In genomic region chr21:41827951-41828883, GRCh38 we compare ENCODE assay signal across 20 cellular contexts. TPM values are rescaled to one million over a fixed set of nuclear protein-coding genes. Genes with fewer than 3 reads are reported as not detected.
DNase-seq lines count a peak whose midpoint lies in the region; ATAC-seq and TF ChIP-seq lines count a peak whose summit lies in the region.
"Had no signal": no experiment of that assay in that cellular context is flagged by ENCODE, and none has a peak within 500 bp of the region (broad histone marks: within the 10 kb centered on the region; RNA-seq: fewer than 3 reads in every experiment).

No MANE protein-coding gene starts in this region.

- intact Hi-C loops in activated CD4-positive, alpha-beta T cell treated with anti-CD3 and anti-CD28 coated beads for 36 hours (cut with DNase I, micrococcal nuclease), result no loop called here
- intact Hi-C loops in activated CD8-positive, alpha-beta T cell treated with anti-CD3 and anti-CD28 coated beads for 36 hours (cut with micrococcal nuclease), result no loop called here
- intact Hi-C loops in lower leg skin (cut with DNase I; ENCODE audit: low total_unique reads), result no loop called here

- DNase-seq in activated CD4-positive, alpha-beta T cell treated with anti-CD3 and anti-CD28 coated beads for 36 hours, result no peak
- DNase-seq in activated CD4-positive, alpha-beta T cell treated with anti-CD3 and anti-CD28 coated beads for 4 hours, result no peak
- peak; percentile 33 for DNase-seq in NAMALWA (ENCODE audit: low spot score)
- DNase-seq in activated CD8-positive, alpha-beta T cell treated with anti-CD3 and anti-CD28 coated beads for 36 hours, result peak; percentile 21
- no peak for DNase-seq in stimulated activated effector memory CD8-positive, alpha-beta T cell treated with anti-CD3 and anti-CD28 coated beads, Interleukin-12 subunit alpha, Interleukin-12 subunit beta, amount 100 ng/mL, for 72 hours (ENCODE audit: low spot score in 2 of 2)
- no peak for DNase-seq in lower leg skin (ENCODE audit: low spot score in 2 of 2)
- DNase-seq in SHP77 (lab: John Stamatoyannopoulos, UW), result no peak
- DNase-seq in SW 1271 (lab: John Stamatoyannopoulos, UW), result no peak
- DNase-seq: dermis blood vessel endothelial cell; foreskin fibroblast; islet precursor cell; mammary epithelial cell; naive B cell; pancreas; PC-3; stimulated activated naive CD4-positive, alpha-beta T cell; T1000 had no signal

- no peaks in the 10 kb centered on the region for H3K9me3 Mint-ChIP-seq in activated CD4-positive, alpha-beta T cell treated with anti-CD3 and anti-CD28 coated beads for 36 hours (ENCODE audit: low read depth)
- H3K9me3 Mint-ChIP-seq in activated CD8-positive, alpha-beta T cell treated with anti-CD3 and anti-CD28 coated beads for 36 hours, result no peaks in the 10 kb centered on the region
- no peaks in the 10 kb centered on the region for H3K9me3 Mint-ChIP-seq in stimulated activated effector memory CD8-positive, alpha-beta T cell treated with anti-CD3 and anti-CD28 coated beads, Interleukin-12 subunit alpha, Interleukin-12 subunit beta, amount 100 ng/mL, for 72 hours
- H3K9me3 Mint-ChIP-seq: activated T-helper 17 cell treated with anti-CD3 and anti-CD28 coated beads, Interleukin-2, amount 50 U/mL, for 72 hours; naive B cell had no signal

- H3K27me3 Mint-ChIP-seq in activated CD4-positive, alpha-beta T cell treated with anti-CD3 and anti-CD28 coated beads for 36 hours, result no peaks in the 10 kb centered on the region
- no peaks in the 10 kb centered on the region for H3K27me3 Mint-ChIP-seq in activated CD8-positive, alpha-beta T cell treated with anti-CD3 and anti-CD28 coated beads for 36 hours
- H3K27me3 Mint-ChIP-seq: activated T-helper 17 cell treated with anti-CD3 and anti-CD28 coated beads, Interleukin-2, amount 50 U/mL, for 72 hours; naive B cell had no signal

- CTCF ChIA-PET in activated CD4-positive, alpha-beta T cell treated with anti-CD3 and anti-CD28 coated beads for 36 hours (lab: Charles Lee), result interaction anchor here (0.7 kb wide), 1 partner anchor 234 kb away, joined by 3 read pairs; no protein-coding TSS in a partner anchor
- CTCF ChIA-PET in activated CD8-positive, alpha-beta T cell treated with anti-CD3 and anti-CD28 coated beads for 36 hours (lab: Charles Lee), result interaction anchor here (1.3 kb wide), 1 partner anchor 11 kb away, joined by 4 read pairs; no protein-coding TSS in a partner anchor

- TF ChIP-seq CTCF in activated CD8-positive, alpha-beta T cell treated with anti-CD3 and anti-CD28 coated beads for 36 hours (IDR thresholded peaks at IDR 0.05), result no peak
- TF ChIP-seq CTCF in lower leg skin (IDR thresholded peaks at IDR 0.05), result no peak

- WGBS in lower leg skin, 2 donors, result 87% methylated on average over 41 to 42 of the region's 42 CpGs

- no peak overlapping the region for H3K4me3 ChIP-seq in lower leg skin (ENCODE audit: low read depth, poor library complexity, severe bottlenecking)
- H3K4me3 ChIP-seq: pancreas, SK-N-MC had no signal

- H3K4me3 Mint-ChIP-seq in activated CD4-positive, alpha-beta T cell treated with anti-CD3 and anti-CD28 coated beads for 36 hours, result no peak overlapping the region
- no peak overlapping the region for H3K4me3 Mint-ChIP-seq in activated CD8-positive, alpha-beta T cell treated with anti-CD3 and anti-CD28 coated beads for 36 hours
- no peak overlapping the region for H3K4me3 Mint-ChIP-seq in stimulated activated effector memory CD8-positive, alpha-beta T cell treated with anti-CD3 and anti-CD28 coated beads, Interleukin-12 subunit alpha, Interleukin-12 subunit beta, amount 100 ng/mL, for 72 hours
- H3K4me3 Mint-ChIP-seq: activated T-helper 17 cell treated with anti-CD3 and anti-CD28 coated beads, Interleukin-2, amount 50 U/mL, for 72 hours; naive B cell had no signal

- ATAC-seq in activated CD4-positive, alpha-beta T cell treated with anti-CD3 and anti-CD28 coated beads for 36 hours, result peak; percentile 16
- ATAC-seq in activated CD8-positive, alpha-beta T cell treated with anti-CD3 and anti-CD28 coated beads for 36 hours, result peak; percentile 37
- ATAC-seq in stimulated activated effector memory CD8-positive, alpha-beta T cell treated with anti-CD3 and anti-CD28 coated beads, Interleukin-12 subunit alpha, Interleukin-12 subunit beta, amount 100 ng/mL, for 72 hours, result peak; percentile 42
- ATAC-seq: activated CD4-positive, CD25-positive, alpha-beta regulatory T cell treated with anti-CD3 and anti-CD28 coated beads, Interleukin-2, amount 50 U/mL, for 24 hours; activated T-helper 17 cell treated with anti-CD3 and anti-CD28 coated beads, Interleukin-2, amount 50 U/mL, for 72 hours; pancreas; PC-3 had no signal

- H3K27ac Mint-ChIP-seq in activated CD4-positive, alpha-beta T cell treated with anti-CD3 and anti-CD28 coated beads for 36 hours, result no peak overlapping the region
- no peak overlapping the region for H3K27ac Mint-ChIP-seq in activated CD8-positive, alpha-beta T cell treated with anti-CD3 and anti-CD28 coated beads for 36 hours
- H3K27ac Mint-ChIP-seq in stimulated activated effector memory CD8-positive, alpha-beta T cell treated with anti-CD3 and anti-CD28 coated beads, Interleukin-12 subunit alpha, Interleukin-12 subunit beta, amount 100 ng/mL, for 72 hours, result no peak overlapping the region
- H3K27ac Mint-ChIP-seq: activated T-helper 17 cell treated with anti-CD3 and anti-CD28 coated beads, Interleukin-2, amount 50 U/mL, for 72 hours; naive B cell had no signal

- no peak for TF ChIP-seq POLR2A in lower leg skin (IDR thresholded peaks at IDR 0.05)

- POLR2A ChIA-PET in activated CD4-positive, alpha-beta T cell treated with anti-CD3 and anti-CD28 coated beads for 36 hours (lab: Charles Lee), result no interaction called here
- POLR2A ChIA-PET in activated CD8-positive, alpha-beta T cell treated with anti-CD3 and anti-CD28 coated beads for 36 hours (lab: Charles Lee), result no interaction called here

- H3K36me3 Mint-ChIP-seq in activated CD4-positive, alpha-beta T cell treated with anti-CD3 and anti-CD28 coated beads for 36 hours (ENCODE audit: low read depth), result peaks cover 5% of the 10 kb centered on the region
- H3K36me3 Mint-ChIP-seq in activated CD8-positive, alpha-beta T cell treated with anti-CD3 and anti-CD28 coated beads for 36 hours (ENCODE audit: low read depth), result no peaks in the 10 kb centered on the region
- peaks cover 23% of the 10 kb centered on the region for H3K36me3 Mint-ChIP-seq in stimulated activated effector memory CD8-positive, alpha-beta T cell treated with anti-CD3 and anti-CD28 coated beads, Interleukin-12 subunit alpha, Interleukin-12 subunit beta, amount 100 ng/mL, for 72 hours

- no peaks in the 10 kb centered on the region for H3K4me1 Mint-ChIP-seq in activated CD4-positive, alpha-beta T cell treated with anti-CD3 and anti-CD28 coated beads for 36 hours
- no peaks in the 10 kb centered on the region for H3K4me1 Mint-ChIP-seq in activated CD8-positive, alpha-beta T cell treated with anti-CD3 and anti-CD28 coated beads for 36 hours (ENCODE audit: low read depth)
- H3K4me1 Mint-ChIP-seq in stimulated activated effector memory CD8-positive, alpha-beta T cell treated with anti-CD3 and anti-CD28 coated beads, Interleukin-12 subunit alpha, Interleukin-12 subunit beta, amount 100 ng/mL, for 72 hours, result no peaks in the 10 kb centered on the region
- H3K4me1 Mint-ChIP-seq: activated T-helper 17 cell treated with anti-CD3 and anti-CD28 coated beads, Interleukin-2, amount 50 U/mL, for 72 hours had no signal

RNA-seq across cellular contexts. Expression of gene PRDM15, which starts 50.9 kb away (rescaled TPM):
- total RNA-seq in activated CD4-positive, alpha-beta T cell treated with anti-CD3 and anti-CD28 coated beads for 36 hours, result 10 to 100 TPM; 11.8 to 13.0 TPM
- total RNA-seq in activated CD8-positive, alpha-beta T cell treated with anti-CD3 and anti-CD28 coated beads for 36 hours, result 10 to 100 TPM; 13.2 to 14.5 TPM
- 10 to 100 TPM in 2 of 4 donors, 1 to 10 TPM in 2; 4.7 to 26.9 (median 9.1) TPM for total RNA-seq in lower leg skin

Comparison
In these comparisons a context has a peak if more than half of its experiments do, and no peak if none do; other contexts are left out.
1. DNase-seq: peak in NAMALWA (single experiment) and activated CD8-positive, alpha-beta T cell treated with anti-CD3 and anti-CD28 coated beads for 36 hours (single experiment); none in activated CD4-positive, alpha-beta T cell treated with anti-CD3 and anti-CD28 coated beads for 36 hours (single experiment), activated CD4-positive, alpha-beta T cell treated with anti-CD3 and anti-CD28 coated beads for 4 hours (0 of 2), stimulated activated effector memory CD8-positive, alpha-beta T cell treated with anti-CD3 and anti-CD28 coated beads, Interleukin-12 subunit alpha, Interleukin-12 subunit beta, amount 100 ng/mL, for 72 hours (0 of 2), lower leg skin (0 of 2), SHP77 (0 of 2) and SW 1271 (0 of 2).
2. Peak in every context shown above with its lines, with median percentiles within 50 percentile points of each other: ATAC-seq.